8 cellular contexts compared by ENCODE assay signal in the genomic region with DNA sequence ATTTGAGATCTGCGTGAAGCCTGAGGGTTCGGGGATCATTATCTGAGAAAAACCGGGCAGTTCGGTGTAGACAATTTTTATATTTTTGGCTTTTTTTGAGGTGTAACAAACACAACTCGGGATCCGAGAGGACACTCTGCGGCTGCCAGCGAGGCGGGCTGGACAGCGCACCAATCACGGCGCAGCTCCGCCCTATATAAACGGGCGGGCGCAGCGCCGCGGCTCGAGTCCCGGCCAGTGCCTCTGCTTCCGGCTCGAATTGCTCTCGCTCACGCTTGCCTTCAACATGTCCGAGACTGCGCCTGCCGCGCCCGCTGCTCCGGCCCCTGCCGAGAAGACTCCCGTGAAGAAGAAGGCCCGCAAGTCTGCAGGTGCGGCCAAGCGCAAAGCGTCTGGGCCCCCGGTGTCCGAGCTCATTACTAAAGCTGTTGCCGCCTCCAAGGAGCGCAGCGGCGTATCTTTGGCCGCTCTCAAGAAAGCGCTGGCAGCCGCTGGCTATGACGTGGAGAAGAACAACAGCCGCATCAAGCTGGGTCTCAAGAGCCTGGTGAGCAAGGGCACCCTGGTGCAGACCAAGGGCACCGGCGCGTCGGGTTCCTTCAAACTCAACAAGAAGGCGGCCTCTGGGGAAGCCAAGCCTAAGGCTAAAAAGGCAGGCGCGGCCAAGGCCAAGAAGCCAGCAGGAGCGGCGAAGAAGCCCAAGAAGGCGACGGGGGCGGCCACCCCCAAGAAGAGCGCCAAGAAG.
DNase-seq lines count a peak whose midpoint lies in the region; ATAC-seq and TF ChIP-seq lines count a peak whose summit lies in the region.

No MANE protein-coding gene starts in this region.

- peak; percentile 39 for ATAC-seq in GM19395 (IDR thresholded peaks at IDR 0.05; ENCODE audit: unreplicated experiment)
- peak; percentile 33 for ATAC-seq in HG03565 (IDR thresholded peaks at IDR 0.05; ENCODE audit: unreplicated experiment)
- peak; percentile 57 for ATAC-seq in memory B cell (ENCODE audit: low read depth)

- TF ChIP-seq CTCF in CD14-positive monocyte (IDR thresholded peaks at IDR 0.05): no peak

- H3K4me3 Mint-ChIP-seq in CD14-positive monocyte: peak overlapping the region; percentile 92 to 93
- peak overlapping the region; percentile 96 for H3K4me3 Mint-ChIP-seq in memory B cell

- H3K27me3 Mint-ChIP-seq in CD14-positive monocyte (ENCODE audit: low read depth in 3 of 3): no peaks in the 10 kb centered on the region
- no peaks in the 10 kb centered on the region for H3K27me3 Mint-ChIP-seq in memory B cell

- DNase-seq in CD14-positive monocyte (ENCODE audit: low spot score) (peak; percentile 85), NCI-H82 treated with DMSO at 0.1 percent for 48 hours (lab: John Stamatoyannopoulos, UW; ENCODE audit: unreplicated experiment) (peak; percentile 79), memory B cell (ENCODE audit: low spot score in 2 of 2) (peak; percentile 94 to 95)
- DNase-seq in activated CD8-positive, alpha-beta memory T cell treated with anti-CD3 and anti-CD28 coated beads for 24 hours: peak; percentile 96
- peak; percentile 66 for DNase-seq in effector CD8-positive, alpha-beta T cell (lab: John Stamatoyannopoulos, UW)
- peak; percentile 57 to 60 (median 58) for DNase-seq in stimulated activated CD4-positive, alpha-beta T cell treated with anti-CD3 and anti-CD28 coated beads, TNF-alpha, amount 100 ng/mL, for 4 hours (ENCODE audit: low read depth in 3 of 3)

- H3K36me3 Mint-ChIP-seq in CD14-positive monocyte (peaks cover 0 to 3% of the 10 kb centered on the region in 2 donors), memory B cell (peaks cover 6% of the 10 kb centered on the region)

- H3K4me1 Mint-ChIP-seq in CD14-positive monocyte (peaks cover 36% of the 10 kb centered on the region), memory B cell (peaks cover 24% of the 10 kb centered on the region)

- H3K9me3 Mint-ChIP-seq in CD14-positive monocyte: peaks cover 0 to 6% (median 0%) of the 10 kb centered on the region in 7 donors
- no peaks in the 10 kb centered on the region for H3K9me3 Mint-ChIP-seq in memory B cell

- intact Hi-C loops in CD14-positive monocyte (cut with micrococcal nuclease): loop anchor here (2.0 to 10.0 kb wide), 4 partner anchors 15 to 51 kb away; a partner anchor contains a TSS

- H3K27ac Mint-ChIP-seq in CD14-positive monocyte (peak overlapping the region; percentile 92 to 100 (median 98)), memory B cell (peak overlapping the region; percentile 99)

Comparison
In these comparisons a context has a peak if more than half of its experiments do, and no peak if none do; other contexts are left out.
1. Peak in every context shown above with its lines: DNase-seq and ATAC-seq.